In the genomic region with DNA sequence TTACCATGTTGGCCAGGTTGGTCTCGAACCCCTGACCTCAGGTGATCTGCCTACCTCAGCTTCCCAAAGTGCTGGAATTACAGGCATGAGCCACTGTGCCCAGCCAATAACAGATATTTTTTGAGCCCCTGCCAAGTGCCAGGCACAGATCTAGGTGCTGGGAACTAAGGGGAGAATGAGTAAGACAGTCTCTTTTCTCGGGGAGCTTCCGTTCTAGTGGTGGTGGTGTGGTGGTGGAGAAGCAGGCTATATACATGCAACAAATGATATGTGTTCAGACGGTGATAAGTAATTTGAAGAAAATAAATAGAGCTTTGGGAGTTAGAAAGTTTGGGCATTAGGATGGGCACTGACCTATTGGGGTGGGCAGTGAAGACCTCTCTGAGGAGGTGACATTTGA, we compare ENCODE assay signal across 33 cellular contexts.
"Had no signal": no experiment of that assay in that cellular context is flagged by ENCODE, and none has a peak within 500 bp of the region (broad histone marks: within the 10 kb centered on the region; RNA-seq: fewer than 3 reads in every experiment).

No MANE protein-coding gene starts in this region.

- H3K27ac ChIP-seq: ascending aorta, cardiac muscle cell, SJCRH30, SK-N-MC, VCaP had no signal

- H3K4me1 ChIP-seq: ascending aorta, SJCRH30 had no signal

- H3K9me3 ChIP-seq: ascending aorta, SJCRH30 had no signal

- H3K27me3 Mint-ChIP-seq: activated B cell treated with CpG ODN at 0.5 μM for 24 hours; activated CD8-positive, alpha-beta T cell treated with anti-CD3 and anti-CD28 coated beads for 36 hours; activated naive CD4-positive, alpha-beta T cell treated with anti-CD3 and anti-CD28 coated beads, Interleukin-2, amount 10 ng/mL, durations not matched to agents 7 days and 5 days; activated naive CD8-positive, alpha-beta T cell; central memory CD8-positive, alpha-beta T cell had no signal

- H3K4me3 Mint-ChIP-seq: activated B cell treated with CpG ODN at 0.5 μM for 24 hours; activated CD8-positive, alpha-beta T cell treated with anti-CD3 and anti-CD28 coated beads for 36 hours; activated naive CD4-positive, alpha-beta T cell treated with anti-CD3 and anti-CD28 coated beads, Interleukin-2, amount 10 ng/mL, durations not matched to agents 7 days and 5 days; activated naive CD8-positive, alpha-beta T cell; activated T-cell treated with anti-CD3 and anti-CD28 coated beads, Interleukin-2, amount 50 U/mL, for 4 hours; activated T-helper 1 cell treated with anti-CD3 and anti-CD28 coated beads, Interleukin-12 subunit alpha, Interleukin-12 subunit beta, Interleukin-2, Interleukin-4 antibody, amounts not matched to agents 30 ng/mL and 10 ng/mL and 1 ng/mL, durations not matched to agents 14 hours and 24 hours and 36 hours; central memory CD8-positive, alpha-beta T cell had no signal

- H3K4me3 ChIP-seq: ascending aorta, cardiac muscle cell, SJCRH30, SK-N-MC had no signal

- ATAC-seq: activated CD8-positive, alpha-beta T cell treated with anti-CD3 and anti-CD28 coated beads for 36 hours; activated T-cell treated with anti-CD3 and anti-CD28 coated beads, Interleukin-2, amount 50 U/mL, for 4 hours; Panc1 had no signal

- DNase-seq: activated B cell treated with CpG ODN at 0.5 μM for 24 hours; activated CD4-positive, alpha-beta T cell treated with anti-CD3 and anti-CD28 coated beads for 4 hours; activated CD4-positive, alpha-beta T cell treated with anti-CD3 and anti-CD28 coated beads, Interleukin-2, amount 50 U/mL, for 1 hour; activated CD4-positive, CD25-positive, alpha-beta regulatory T cell treated with anti-CD3 and anti-CD28 coated beads, Interleukin-2, amount 50 U/mL, for 72 hours; activated CD8-positive, alpha-beta memory T cell treated with anti-CD3 and anti-CD28 coated beads, Interleukin-2, amount 50 U/mL, for 4 hours; activated CD8-positive, alpha-beta T cell treated with anti-CD3 and anti-CD28 coated beads for 36 hours; activated effector memory CD4-positive, alpha-beta T cell treated with Interleukin-2 at 50 U/mL for 16 hours; activated naive CD4-positive, alpha-beta T cell treated with anti-CD3 and anti-CD28 coated beads, Interleukin-2, amount 10 ng/mL, durations not matched to agents 7 days and 5 days; activated T-cell treated with anti-CD3 and anti-CD28 coated beads for 4 hours; activated T-cell treated with anti-CD3 and anti-CD28 coated beads, Interleukin-2, amount 50 U/mL, for 4 hours; amygdala; KG1; MM.1S; MV-4-11; NCI-H1105; NCI-H1417 treated with DMSO at 0.1 percent for 48 hours; NCI-H187 treated with DMSO at 0.1 percent for 48 hours; NCI-H2081 treated with DMSO at 0.1 percent for 48 hours; NCI-H226; NCI-H446 treated with DMSO at 0.1 percent for 48 hours; NCI-H524 treated with DMSO at 0.1 percent for 48 hours; SHP77; SJCRH30; T-helper 2 cell; T-helper 9 cell had no signal

- H3K36me3 ChIP-seq: ascending aorta, cardiac muscle cell, SJCRH30 had no signal

- H3K27me3 ChIP-seq: ascending aorta, cardiac muscle cell, SJCRH30 had no signal

- H3K4me1 Mint-ChIP-seq: activated B cell treated with CpG ODN at 0.5 μM for 24 hours had no signal

- H3K27ac Mint-ChIP-seq: activated B cell treated with CpG ODN at 0.5 μM for 24 hours; activated CD8-positive, alpha-beta T cell treated with anti-CD3 and anti-CD28 coated beads for 36 hours; activated naive CD4-positive, alpha-beta T cell treated with anti-CD3 and anti-CD28 coated beads, Interleukin-2, amount 10 ng/mL, durations not matched to agents 7 days and 5 days; activated naive CD8-positive, alpha-beta T cell; activated T-helper 1 cell treated with anti-CD3 and anti-CD28 coated beads, Interleukin-12 subunit alpha, Interleukin-12 subunit beta, Interleukin-2, Interleukin-4 antibody, amounts not matched to agents 30 ng/mL and 10 ng/mL and 1 ng/mL, durations not matched to agents 14 hours and 24 hours and 36 hours had no signal

- H3K9me3 Mint-ChIP-seq: activated B cell treated with CpG ODN at 0.5 μM for 24 hours; activated CD8-positive, alpha-beta T cell treated with anti-CD3 and anti-CD28 coated beads for 36 hours; activated naive CD4-positive, alpha-beta T cell treated with anti-CD3 and anti-CD28 coated beads, Interleukin-2, amount 10 ng/mL, durations not matched to agents 7 days and 5 days; activated T-cell treated with anti-CD3 and anti-CD28 coated beads, Interleukin-2, amount 50 U/mL, for 4 hours; activated T-helper 1 cell treated with anti-CD3 and anti-CD28 coated beads, Interleukin-12 subunit alpha, Interleukin-12 subunit beta, Interleukin-2, Interleukin-4 antibody, amounts not matched to agents 30 ng/mL and 10 ng/mL and 1 ng/mL, durations not matched to agents 14 hours and 24 hours and 36 hours; central memory CD8-positive, alpha-beta T cell had no signal
